ENCODE assay signal across 8 cellular contexts in genomic region chr19:40190891-40191835, GRCh38. TPM values are rescaled to one million over a fixed set of nuclear protein-coding genes. Genes with fewer than 3 reads are reported as not detected.
DNase-seq lines count a peak whose midpoint lies in the region; ATAC-seq and TF ChIP-seq lines count a peak whose summit lies in the region.

Gene MAP3K10 (plus strand): TSS chr19:40191426. CDS start chr19:40192032, 606 bp downstream.

- H3F3A ChIP-seq in OCI-LY1 (ENCODE audit: insufficient read depth, low read length), result no peaks in the 10 kb centered on the region

- H3K36me3 ChIP-seq in OCI-LY1 (ENCODE audit: insufficient read depth, low read length), result no peaks in the 10 kb centered on the region

- no peaks in the 10 kb centered on the region for H3K9me3 ChIP-seq in OCI-LY1 (ENCODE audit: low read length)

- peak within 1 kb of the TSS; percentile 71 for H3K4me3 ChIP-seq in OCI-LY1 (ENCODE audit: low read depth, low read length, poor library complexity, severe bottlenecking)

- H3K27ac ChIP-seq in OCI-LY1 (ENCODE audit: low read depth, low read length, poor library complexity, severe bottlenecking) (no peak within 1 kb of the TSS), epithelial cell of prostate (peak within 1 kb of the TSS; percentile 78)

- no peaks in the 10 kb centered on the region for H3K79me2 ChIP-seq in OCI-LY1 (ENCODE audit: insufficient read depth, low read length)

- no peak for TF ChIP-seq CTCF in OCI-LY1 (IDR thresholded peaks at IDR 0.05; ENCODE audit: low read length)

- H4K20me1 ChIP-seq in OCI-LY1 (ENCODE audit: insufficient read depth, low read length), result no peaks in the 10 kb centered on the region

- H3K9ac ChIP-seq in OCI-LY1 (ENCODE audit: low read length), result peak within 1 kb of the TSS; percentile 68

- DNase-seq in C1 segment of cervical spinal cord (lab: John Stamatoyannopoulos, UW), result peak; percentile 9 to 85 (median 72)
- peak; percentile 52 for DNase-seq in activated T-cell treated with anti-CD3 and anti-CD28 coated beads for 1 hour (ENCODE audit: low read depth)
- DNase-seq in epithelial cell of prostate (ENCODE audit: low read depth, low spot score), result no peak
- peak; percentile 67 for DNase-seq in mucosa of gallbladder (ENCODE audit: low spot score)
- DNase-seq in stimulated activated CD8-positive, alpha-beta memory T cell treated with anti-CD3 and anti-CD28 coated beads, Interleukin-4, amount 100 ng/mL, for 4 hours (ENCODE audit: low read depth in 2 of 2, low spot score in 1 of 2), result peak; percentile 32 to 53

- H3K27me3 ChIP-seq in OCI-LY1 (ENCODE audit: insufficient read depth, low read length), result no peaks in the 10 kb centered on the region

- peaks cover 18% of the 10 kb centered on the region for H3K4me1 ChIP-seq in OCI-LY1 (ENCODE audit: insufficient read depth, low read length, severe bottlenecking)

- ATAC-seq in GM19351 (IDR thresholded peaks at IDR 0.05; ENCODE audit: unreplicated experiment), result peak; percentile 69
- peak; percentile 67 for ATAC-seq in HG03520 (IDR thresholded peaks at IDR 0.05; ENCODE audit: unreplicated experiment)

- H2AFZ ChIP-seq in OCI-LY1 (ENCODE audit: low read length), result peak within 1 kb of the TSS; percentile 62; the same call in 1 of the 2 replicates

- no peaks in the 10 kb centered on the region for H3K9me2 ChIP-seq in OCI-LY1 (ENCODE audit: low read depth, low read length)

- H3K4me2 ChIP-seq in OCI-LY1 (ENCODE audit: low read length), result peak within 1 kb of the TSS; percentile 64

RNA-seq across cellular contexts. Expression of gene MAP3K10, which starts in this region (rescaled TPM):
- 25.8 TPM for total RNA-seq in mucosa of gallbladder
